ENCODE assay signal across 8 cellular contexts in the genomic region with DNA sequence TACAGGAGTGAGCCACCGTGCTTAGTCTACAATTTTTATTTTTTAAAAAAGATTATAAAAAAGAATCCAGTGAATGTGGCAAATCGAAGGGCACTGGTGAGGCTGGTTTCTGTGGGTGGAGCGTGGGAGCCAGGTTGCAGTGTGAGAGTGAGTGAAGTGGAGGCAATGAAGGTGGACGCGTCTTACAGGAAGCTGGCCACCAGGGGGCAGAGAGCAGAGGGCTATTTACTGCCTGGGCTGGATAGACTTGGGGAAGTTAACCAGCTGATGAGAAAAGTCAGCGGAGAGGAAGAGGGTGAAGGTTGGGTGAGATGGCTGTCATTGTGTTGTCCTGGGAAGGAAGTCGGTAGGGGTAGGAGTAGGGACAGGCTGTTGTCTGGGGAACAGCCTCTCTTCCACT. TPM values are rescaled to one million over a fixed set of nuclear protein-coding genes. Genes with fewer than 3 reads are reported as not detected.
DNase-seq lines count a peak whose midpoint lies in the region; ATAC-seq and TF ChIP-seq lines count a peak whose summit lies in the region.

No MANE protein-coding gene starts in this region.

- intact Hi-C loops in heart right ventricle (cut with DNase I), result loop anchor here in 7 of 10 donors (2.0 to 10.0 kb wide), 6 partner anchors 117 to 147 kb away; no protein-coding TSS in a partner anchor

- H3K4me3 ChIP-seq in heart right ventricle, result no peak overlapping the region

- no peak overlapping the region for H3K27ac ChIP-seq in heart right ventricle

- peaks cover 0 to 5% (median 0%) of the 10 kb centered on the region in 9 donors for H3K4me1 ChIP-seq in heart right ventricle

- WGBS in heart right ventricle, 2 donors, result 33 to 45% methylated on average over 7 of the region's 7 CpGs

- H3K9me3 ChIP-seq in heart right ventricle, result no peaks in the 10 kb centered on the region

- DNase-seq in Caki2 (ENCODE audit: low read depth), result peak; percentile 20
- DNase-seq in GM19238 (ENCODE audit: insufficient read length, low spot score), result peak; percentile 59
- peak; percentile 83 for DNase-seq in NCI-H82 (lab: John Stamatoyannopoulos, UW)
- DNase-seq in activated T-cell treated with anti-CD3 and anti-CD28 coated beads, Interleukin-2, amount 50 U/mL, for 48 hours, result peak; percentile 55 to 65
- peak; percentile 36 to 53 for DNase-seq in heart right ventricle
- DNase-seq in stimulated activated CD4-positive, alpha-beta T cell treated with anti-CD3 and anti-CD28 coated beads, Interleukin-15, amount 100 ng/mL, for 24 hours, result peak; percentile 65

- peaks cover 0 to 19% (median 12%) of the 10 kb centered on the region in 7 donors for H3K27me3 ChIP-seq in heart right ventricle

- no peaks in the 10 kb centered on the region for H3K36me3 ChIP-seq in heart right ventricle

- peak; percentile 26 to 73 (median 60) for TF ChIP-seq CTCF in heart right ventricle (IDR thresholded peaks at IDR 0.05)

- in situ Hi-C loops in Caki2 (cut with HindIII; ENCODE audit: low pct_unique_long_range_greater_than_20kb, low sequenced_read_pairs), result no loop called here

- ATAC-seq in HG03139 (IDR thresholded peaks at IDR 0.05; ENCODE audit: unreplicated experiment), result peak; percentile 87
- ATAC-seq in heart right ventricle, result peak; percentile 29 to 77 (median 66)
- ATAC-seq in GM18870 (IDR thresholded peaks at IDR 0.05; ENCODE audit: unreplicated experiment), result no peak

RNA-seq across cellular contexts. Expression of gene SCTR, which starts 6.8 kb away (rescaled TPM):
- total RNA-seq in Caki2 (2014; rRNA removed; shearing (Covaris generic); ENCODE audit: low replicate concordance), result not detected in 2 replicates
- total RNA-seq in heart right ventricle, result under 1 TPM in 8 of 10 donors, not detected in 2; 0.36 to 0.94 (median 0.57) TPM
- 1 to 10 TPM in 1 of 2 donors, under 1 TPM in 1; 0.10 to 1.4 TPM for polyA plus RNA-seq in heart right ventricle

RNA-seq across cellular contexts. Expression of gene CFAP221, which starts 26.8 kb away (rescaled TPM):
- total RNA-seq in Caki2 (2014; rRNA removed; shearing (Covaris generic); ENCODE audit: low replicate concordance), result 1.6 and 2.4 TPM in 2 replicates
- total RNA-seq in heart right ventricle, result 1 to 10 TPM in 7 of 10 donors, under 1 TPM in 3; 0.47 to 2.5 (median 1.5) TPM
- under 1 TPM in 1 of 2 donors, not detected in 1; 0.14 TPM for polyA plus RNA-seq in heart right ventricle

Comparison
In these comparisons a context has a peak if more than half of its experiments do, and no peak if none do; other contexts are left out.
1. DNase-seq: peak in every context shown above with its lines; median percentile 83 in NCI-H82; 65 in stimulated activated CD4-positive, alpha-beta T cell treated with anti-CD3 and anti-CD28 coated beads, Interleukin-15, amount 100 ng/mL, for 24 hours; 60 in activated T-cell treated with anti-CD3 and anti-CD28 coated beads, Interleukin-2, amount 50 U/mL, for 48 hours; 59 in GM19238; 44 in heart right ventricle; 20 in Caki2.